In the genomic region with DNA sequence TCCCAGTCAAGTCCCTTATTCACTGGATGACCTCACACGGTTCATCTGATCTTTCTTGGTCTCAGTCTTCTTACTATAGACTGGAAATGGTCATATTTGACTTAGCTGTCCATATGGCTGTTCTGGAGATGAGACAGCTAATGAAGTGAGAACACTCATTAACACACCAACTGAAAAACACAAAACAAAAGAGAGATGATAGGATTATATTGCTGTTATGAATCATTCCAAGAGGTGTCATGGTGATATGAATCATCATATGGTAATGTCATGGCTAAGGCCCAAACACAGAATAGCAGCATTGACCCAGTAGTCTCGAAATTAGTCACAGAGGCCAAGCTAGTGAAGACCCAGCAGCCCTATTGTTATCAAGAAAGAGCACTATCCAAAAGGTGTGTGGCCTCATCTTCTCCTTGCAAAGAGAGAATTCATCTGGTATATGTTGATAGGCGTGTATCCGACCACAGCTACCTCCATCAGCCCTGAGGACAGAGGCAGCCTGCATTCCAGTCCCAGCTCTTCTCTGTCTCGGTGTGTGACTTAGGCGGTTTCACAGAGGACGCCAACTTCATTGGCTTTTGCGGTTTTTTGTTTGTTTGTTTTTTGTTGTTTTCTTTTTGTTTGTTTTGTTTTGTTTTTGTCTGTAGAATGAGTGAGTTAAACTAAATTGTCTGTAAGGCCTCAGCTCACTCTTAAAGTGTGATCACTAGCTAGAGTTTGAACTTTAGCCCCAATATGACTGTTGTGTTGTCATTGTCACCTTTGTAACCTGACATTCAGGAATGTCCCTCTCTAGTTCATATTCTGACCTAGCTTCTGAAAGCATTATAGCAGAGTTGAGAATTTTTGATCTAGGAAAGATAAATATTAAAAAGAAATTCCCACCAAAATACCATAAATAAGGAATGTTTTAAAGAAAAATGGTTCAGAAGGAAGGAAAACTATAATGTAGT, we compare ENCODE assay signal across 11 cellular contexts.
DNase-seq lines count a peak whose midpoint lies in the region; ATAC-seq and TF ChIP-seq lines count a peak whose summit lies in the region.
"Had no signal": no experiment of that assay in that cellular context is flagged by ENCODE, and none has a peak within 500 bp of the region (broad histone marks: within the 10 kb centered on the region; RNA-seq: fewer than 3 reads in every experiment).

No MANE protein-coding gene starts in this region.

- H3K27me3 ChIP-seq in SJSA1 (replicated peaks) (no peaks in the 10 kb centered on the region), neural progenitor cell (no peaks in the 10 kb centered on the region)
- H3K27me3 ChIP-seq: adrenal gland had no signal

- peak; percentile 96 for ATAC-seq in HG03039 (IDR thresholded peaks at IDR 0.05; ENCODE audit: unreplicated experiment)

- no peaks in the 10 kb centered on the region for H3K9me3 Mint-ChIP-seq in neural progenitor cell

- peaks cover 3% of the 10 kb centered on the region for H3K27me3 Mint-ChIP-seq in neural progenitor cell (ENCODE audit: insufficient read depth, low read depth)

- DNase-seq in activated T-cell treated with anti-CD3 and anti-CD28 coated beads for 48 hours (ENCODE audit: low read depth) (peak; percentile 23), activated T-cell treated with anti-CD3 and anti-CD28 coated beads for 4 hours (no peak), SJSA1 (ENCODE audit: low read depth in 1 of 2, low spot score in 2 of 2) (peak; percentile 67 to 86), erythroblast (lab: John Stamatoyannopoulos, UW) (peak; percentile 34 to 45), neural progenitor cell (ENCODE audit: low spot score) (no peak), G401 (ENCODE audit: low spot score) (no peak)
- DNase-seq in stimulated activated CD4-positive, alpha-beta T cell treated with anti-CD3 and anti-CD28 coated beads, Interleukin-2, amount 100 ng/mL, for 48 hours: peak; percentile 18 to 37

- H3K9me3 ChIP-seq in SJSA1 (replicated peaks) (no peaks in the 10 kb centered on the region), neural progenitor cell (ENCODE audit: low read depth) (no peaks in the 10 kb centered on the region)
- H3K9me3 ChIP-seq: adrenal gland, thoracic aorta had no signal

- no peak for TF ChIP-seq CTCF in neural progenitor cell (IDR thresholded peaks at IDR 0.05)

- no peak overlapping the region for H3K9ac ChIP-seq in neural progenitor cell

- H3F3A ChIP-seq in neural progenitor cell (ENCODE audit: low read depth): no peaks in the 10 kb centered on the region

- no peak for TF ChIP-seq POLR2A in erythroblast (IDR thresholded peaks at IDR 0.05; ENCODE audit: low read length)

- no peaks in the 10 kb centered on the region for H3K36me3 ChIP-seq in SJSA1
- no peaks in the 10 kb centered on the region for H3K36me3 ChIP-seq in neural progenitor cell
- H3K36me3 ChIP-seq: adrenal gland, thoracic aorta had no signal

- no peaks in the 10 kb centered on the region for H3K36me3 Mint-ChIP-seq in neural progenitor cell

- no peak overlapping the region for H3K27ac Mint-ChIP-seq in neural progenitor cell

- peaks cover 4% of the 10 kb centered on the region for H3K4me1 Mint-ChIP-seq in neural progenitor cell

- peak overlapping the region; percentile 75 for H3K27ac ChIP-seq in SJSA1
- no peak overlapping the region for H3K27ac ChIP-seq in neural progenitor cell
- H3K27ac ChIP-seq: adrenal gland, C4-2B, thoracic aorta had no signal

- H4K20me1 ChIP-seq in neural progenitor cell (ENCODE audit: low read depth): no peaks in the 10 kb centered on the region

- no peak overlapping the region for H3K4me2 ChIP-seq in neural progenitor cell

- H3K4me3 Mint-ChIP-seq in neural progenitor cell: no peak overlapping the region

- H3K4me3 ChIP-seq in SJSA1 (no peak overlapping the region), neural progenitor cell (no peak overlapping the region)
- H3K4me3 ChIP-seq: adrenal gland, thoracic aorta had no signal

- in situ Hi-C loops in G401 (cut with HindIII; ENCODE audit: low sequenced_read_pairs): no loop called here

- no peaks in the 10 kb centered on the region for H3K79me2 ChIP-seq in neural progenitor cell (ENCODE audit: low read depth)

- H2AFZ ChIP-seq in neural progenitor cell (replicated peaks): no peak overlapping the region

- peaks cover 23% of the 10 kb centered on the region for H3K4me1 ChIP-seq in SJSA1 (replicated peaks)
- no peaks in the 10 kb centered on the region for H3K4me1 ChIP-seq in neural progenitor cell
- H3K4me1 ChIP-seq: adrenal gland had no signal

Comparison
In these comparisons a context has a peak if more than half of its experiments do, and no peak if none do; other contexts are left out.
1. DNase-seq: peak in activated T-cell treated with anti-CD3 and anti-CD28 coated beads for 48 hours (single experiment), SJSA1 (2 of 2), erythroblast (2 of 2) and stimulated activated CD4-positive, alpha-beta T cell treated with anti-CD3 and anti-CD28 coated beads, Interleukin-2, amount 100 ng/mL, for 48 hours (2 of 2); none in activated T-cell treated with anti-CD3 and anti-CD28 coated beads for 4 hours (single experiment), neural progenitor cell (single experiment) and G401 (single experiment).